ENCODE assay signal across 8 cellular contexts in genomic region chr19:4066176-4066606, GRCh38. TPM values are rescaled to one million over a fixed set of nuclear protein-coding genes. Genes with fewer than 3 reads are reported as not detected.
DNase-seq lines count a peak whose midpoint lies in the region; ATAC-seq and TF ChIP-seq lines count a peak whose summit lies in the region.

No MANE protein-coding gene starts in this region.

- H3K4me3 Mint-ChIP-seq in activated T-cell treated with anti-CD3 and anti-CD28 coated beads, Interleukin-2, amount 50 U/mL, for 72 hours: peak overlapping the region; percentile 27 to 60

- peak; percentile 49 to 59 for DNase-seq in activated T-cell treated with anti-CD3 and anti-CD28 coated beads, Interleukin-2, amount 50 U/mL, for 72 hours
- DNase-seq in right atrium auricular region (ENCODE audit: low spot score): no peak
- DNase-seq in skeletal muscle cell (ENCODE audit: low read depth): no peak
- DNase-seq in GM20000 (ENCODE audit: low spot score): no peak
- DNase-seq in iPS-NIHi7 (ENCODE audit: extremely low spot score): no peak
- no peak for DNase-seq in foreskin keratinocyte
- no peak for DNase-seq in NCI-H2107 treated with DMSO at 0.1 percent for 48 hours (lab: John Stamatoyannopoulos, UW; ENCODE audit: unreplicated experiment)

- H3K27me3 ChIP-seq in HUES6 (ENCODE audit: control insufficient read depth, insufficient read depth, low read length) (peaks cover 22% of the 10 kb centered on the region), right atrium auricular region (no peaks in the 10 kb centered on the region), foreskin keratinocyte (peaks cover 4% of the 10 kb centered on the region)

- no peaks in the 10 kb centered on the region for H3K9me3 ChIP-seq in HUES6 (ENCODE audit: control insufficient read depth, insufficient read depth, low read depth, low read length)
- H3K9me3 ChIP-seq in right atrium auricular region: no peaks in the 10 kb centered on the region

- H3K4me3 ChIP-seq in HUES6 (ENCODE audit: low read depth, low read length): peak overlapping the region; percentile 61
- peak overlapping the region; percentile 98 to 100 for H3K4me3 ChIP-seq in right atrium auricular region
- peak overlapping the region; percentile 83 for H3K4me3 ChIP-seq in skeletal muscle cell (ENCODE audit: low read depth, low read length)

- H3K27ac Mint-ChIP-seq in activated T-cell treated with anti-CD3 and anti-CD28 coated beads, Interleukin-2, amount 50 U/mL, for 72 hours: no peak overlapping the region

- peaks cover 31% of the 10 kb centered on the region for H3K4me1 Mint-ChIP-seq in activated T-cell treated with anti-CD3 and anti-CD28 coated beads, Interleukin-2, amount 50 U/mL, for 72 hours (ENCODE audit: low read depth)

- peaks cover 25% of the 10 kb centered on the region for H3K4me1 ChIP-seq in HUES6 (ENCODE audit: control insufficient read depth, insufficient read depth, low read length)
- peaks cover 0 to 46% of the 10 kb centered on the region in 2 donors for H3K4me1 ChIP-seq in right atrium auricular region
- peaks cover 3% of the 10 kb centered on the region for H3K4me1 ChIP-seq in foreskin keratinocyte

- H3K9me3 Mint-ChIP-seq in activated T-cell treated with anti-CD3 and anti-CD28 coated beads, Interleukin-2, amount 50 U/mL, for 72 hours: no peaks in the 10 kb centered on the region

- H3K27me3 Mint-ChIP-seq in activated T-cell treated with anti-CD3 and anti-CD28 coated beads, Interleukin-2, amount 50 U/mL, for 72 hours (ENCODE audit: low read depth): no peaks in the 10 kb centered on the region

- ATAC-seq in activated T-cell treated with anti-CD3 and anti-CD28 coated beads, Interleukin-2, amount 50 U/mL, for 72 hours (replicated peaks in 1 of 2): no peak
- no peak for ATAC-seq in foreskin keratinocyte

- H3K9ac ChIP-seq in HUES6 (ENCODE audit: low read length): no peak overlapping the region

- H3K36me3 Mint-ChIP-seq in activated T-cell treated with anti-CD3 and anti-CD28 coated beads, Interleukin-2, amount 50 U/mL, for 72 hours (ENCODE audit: insufficient read depth in 2 of 2): peaks cover 4% of the 10 kb centered on the region in 2 donors

- H3K27ac ChIP-seq in HUES6 (ENCODE audit: low read depth, low read length) (0 out of 2 replicates have a peak overlapping the region, but pooled peaks have one; percentile 53), right atrium auricular region (peak overlapping the region; percentile 97 to 99), foreskin keratinocyte (no peak overlapping the region)

- no peak for TF ChIP-seq CTCF in right atrium auricular region (IDR thresholded peaks at IDR 0.05)
- no peak for TF ChIP-seq CTCF in GM20000 (IDR thresholded peaks at IDR 0.05; ENCODE audit: extremely low read depth, missing control alignments)
- no peak for TF ChIP-seq CTCF in foreskin keratinocyte (conservative IDR thresholded peaks at IDR 0.05)

- H3K36me3 ChIP-seq in HUES6 (ENCODE audit: control insufficient read depth, insufficient read depth, low read length) (peaks cover 10% of the 10 kb centered on the region), right atrium auricular region (peaks cover 10% of the 10 kb centered on the region)

RNA-seq across cellular contexts. Expression of gene ZBTB7A, which starts 0.5 kb away (rescaled TPM):
- 10 to 100 TPM; 29.9 to 39.6 TPM for total RNA-seq in activated T-cell treated with anti-CD3 and anti-CD28 coated beads, Interleukin-2, amount 50 U/mL, for 72 hours
- 10 to 100 TPM; 33.8 to 50.0 TPM for total RNA-seq in right atrium auricular region
- total RNA-seq in foreskin keratinocyte: 18.1 and 20.1 TPM in 2 replicates
- polyA plus RNA-seq in foreskin keratinocyte: 10.0 and 10.4 TPM in 2 replicates

RNA-seq across cellular contexts. Expression of gene MAP2K2, which starts 57.7 kb away (rescaled TPM):
- 100 to 1,000 TPM; 144 to 157 TPM for total RNA-seq in activated T-cell treated with anti-CD3 and anti-CD28 coated beads, Interleukin-2, amount 50 U/mL, for 72 hours
- total RNA-seq in right atrium auricular region: 10 to 100 TPM; 82.2 to 97.4 TPM
- 125 and 130 TPM in 2 replicates for total RNA-seq in foreskin keratinocyte
- 161 and 178 TPM in 2 replicates for polyA plus RNA-seq in foreskin keratinocyte

RNA-seq across cellular contexts. Expression of gene PIAS4, which starts 58.7 kb away (rescaled TPM):
- 10 to 100 TPM; 33.4 TPM for total RNA-seq in activated T-cell treated with anti-CD3 and anti-CD28 coated beads, Interleukin-2, amount 50 U/mL, for 72 hours
- total RNA-seq in right atrium auricular region (10 to 100 TPM; 10.9 to 11.4 TPM), foreskin keratinocyte (22.0 and 23.9 TPM in 2 replicates)
- 10.7 and 11.9 TPM in 2 replicates for polyA plus RNA-seq in foreskin keratinocyte

Comparison
In these comparisons a context has a peak if more than half of its experiments do, and no peak if none do; other contexts are left out.
1. DNase-seq: peak in activated T-cell treated with anti-CD3 and anti-CD28 coated beads, Interleukin-2, amount 50 U/mL, for 72 hours (2 of 2); none in right atrium auricular region (single experiment), skeletal muscle cell (single experiment), GM20000 (single experiment), iPS-NIHi7 (single experiment), foreskin keratinocyte (0 of 2) and NCI-H2107 treated with DMSO at 0.1 percent for 48 hours (single experiment).
2. Peak in every context shown above with its lines, with median percentiles within 50 percentile points of each other: H3K4me3 ChIP-seq.